17 cellular contexts compared by ENCODE assay signal in the genomic region with DNA sequence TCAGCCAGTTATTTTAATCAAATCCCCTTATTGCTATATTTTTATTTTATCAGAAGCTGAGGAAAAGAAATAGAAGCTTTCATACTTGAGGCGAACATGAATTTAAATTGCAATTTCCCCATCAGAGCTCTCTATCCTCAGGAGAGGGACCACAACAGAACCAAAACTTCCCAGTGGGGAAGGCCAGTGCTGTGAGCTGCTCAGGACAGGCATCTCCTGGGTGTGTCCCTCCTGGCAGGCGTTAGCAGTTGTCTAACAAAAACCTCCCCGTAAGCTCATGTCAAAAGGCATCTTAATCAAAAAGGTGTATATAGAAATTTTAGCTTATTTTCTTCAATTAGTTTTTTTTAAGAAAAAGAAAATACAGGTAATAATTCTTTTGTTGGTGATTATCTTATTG.
DNase-seq lines count a peak whose midpoint lies in the region; ATAC-seq and TF ChIP-seq lines count a peak whose summit lies in the region.
"Had no signal": no experiment of that assay in that cellular context is flagged by ENCODE, and none has a peak within 500 bp of the region (broad histone marks: within the 10 kb centered on the region; RNA-seq: fewer than 3 reads in every experiment).

No MANE protein-coding gene starts in this region.

- H3K36me3 ChIP-seq in heart left ventricle = no peaks in the 10 kb centered on the region
- H3K36me3 ChIP-seq in thoracic aorta = no peaks in the 10 kb centered on the region
- H3K36me3 ChIP-seq: BLaER1 treated with 17β-estradiol and CSF1 and Interleukin-3, amounts not matched to agents 10 nM and 100 nM had no signal

- peak overlapping the region in 3 of 12 donors; percentile 11 to 66 (median 61) for H3K27ac ChIP-seq in heart left ventricle
- peak overlapping the region; percentile 16 to 54 for H3K27ac ChIP-seq in thoracic aorta
- H3K27ac ChIP-seq: 22Rv1; A549; BLaER1 treated with 17β-estradiol and CSF1 and Interleukin-3, amounts not matched to agents 10 nM and 100 nM; C4-2B had no signal

- 63 to 81% (median 78%) methylated on average over 3 of the region's 3 CpGs for WGBS in heart left ventricle, 4 donors

- H3K9me3 ChIP-seq in heart left ventricle (peaks cover 0 to 8% (median 0%) of the 10 kb centered on the region in 12 donors), thoracic aorta (no peaks in the 10 kb centered on the region)
- H3K9me3 ChIP-seq: Caco-2 had no signal

- H3K4me1 ChIP-seq in heart left ventricle (peaks cover 0 to 16% (median 0%) of the 10 kb centered on the region in 12 donors), thoracic aorta (ENCODE audit: control insufficient read depth in 1 of 2, low read depth in 2 of 2) (peaks cover 5 to 91% of the 10 kb centered on the region in 2 donors)
- H3K4me1 ChIP-seq: A549 had no signal

- TF ChIP-seq CTCF in heart left ventricle (IDR thresholded peaks at IDR 0.05) = no peak
- no peak for TF ChIP-seq CTCF in thoracic aorta (IDR thresholded peaks at IDR 0.05)

- no peaks in the 10 kb centered on the region for H3K27me3 ChIP-seq in heart left ventricle
- no peaks in the 10 kb centered on the region for H3K27me3 ChIP-seq in thoracic aorta (replicated peaks; ENCODE audit: insufficient read depth)
- H3K27me3 ChIP-seq: BLaER1 treated with 17β-estradiol and CSF1 and Interleukin-3, amounts not matched to agents 10 nM and 100 nM had no signal

- intact Hi-C loops in Right ventricle myocardium superior (cut with DNase I) (no loop called here), heart left ventricle (cut with DNase I) (no loop called here), left ventricle myocardium superior (cut with micrococcal nuclease) (no loop called here), cardiac septum (cut with DNase I) (no loop called here)

- DNase-seq in Right ventricle myocardium superior = no peak
- DNase-seq in heart left ventricle = no peak
- DNase-seq in left ventricle myocardium superior = peak; percentile 29
- DNase-seq in cardiac septum (ENCODE audit: low spot score) = no peak
- no peak for DNase-seq in thoracic aorta (ENCODE audit: low spot score)
- no peak for DNase-seq in T1000 (lab: John Stamatoyannopoulos, UW)
- DNase-seq: AML-193; Caco-2; Calu3; CD4-positive, alpha-beta T cell; CD8-positive, alpha-beta T cell; DMS79 treated with DMSO at 0.1 percent for 48 hours; GF-D8 had no signal

- TF ChIP-seq POLR2A in heart left ventricle (IDR thresholded peaks at IDR 0.05) = no peak

- ATAC-seq in Right ventricle myocardium superior (ENCODE audit: poor library complexity) = peak; percentile 48
- ATAC-seq in heart left ventricle = no peak
- peak; percentile 60 for ATAC-seq in left ventricle myocardium superior
- no peak for ATAC-seq in thoracic aorta (ENCODE audit: insufficient number of reproducible peaks, low FRiP score, low read depth)
- ATAC-seq: A549; CD8-positive, alpha-beta T cell had no signal

- H3K4me3 ChIP-seq in heart left ventricle (no peak overlapping the region), thoracic aorta (no peak overlapping the region)
- H3K4me3 ChIP-seq: A549; BLaER1 treated with 17β-estradiol and CSF1 and Interleukin-3, amounts not matched to agents 10 nM and 100 nM had no signal

Comparison
In these comparisons a context has a peak if more than half of its experiments do, and no peak if none do; other contexts are left out.
1. ATAC-seq: peak in Right ventricle myocardium superior (single experiment) and left ventricle myocardium superior (single experiment); none in heart left ventricle (0 of 4) and thoracic aorta (single experiment).